Comparison of ENCODE assay signal across 34 cellular contexts in the genomic region with DNA sequence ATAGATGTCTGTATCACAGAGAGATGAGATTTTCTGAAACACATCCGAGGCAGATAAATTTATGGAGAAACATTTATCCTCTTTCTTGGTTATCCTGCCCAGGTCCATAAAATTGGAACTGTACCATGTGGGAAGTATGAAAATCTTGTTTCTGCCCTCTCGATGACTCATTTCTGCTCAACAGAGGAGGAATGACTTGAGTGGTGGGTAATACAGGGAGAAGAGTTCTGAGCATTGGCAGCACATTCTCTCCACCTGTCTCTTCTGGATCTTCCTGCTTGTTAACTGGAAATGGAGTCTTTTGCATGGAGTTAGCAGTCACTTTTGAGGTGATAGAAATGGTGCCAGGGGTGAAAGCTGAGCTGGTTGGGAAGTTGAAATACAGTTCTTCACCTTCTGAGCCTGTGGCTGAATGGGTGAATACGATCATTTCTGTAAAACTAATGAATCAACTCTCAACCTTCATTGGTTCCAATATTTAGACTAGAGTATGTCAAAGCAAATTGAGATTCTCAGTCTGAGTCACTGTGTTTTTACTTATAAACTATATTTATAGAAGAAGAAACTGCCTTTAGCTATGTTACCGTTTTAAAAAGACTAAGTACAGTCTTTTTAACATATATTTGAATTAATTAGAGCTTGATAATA.
A peak's percentile ranks its signal among the peaks of the same experiment; 100 is the strongest.
DNase-seq lines count a peak whose midpoint lies in the region; ATAC-seq, FAIRE-seq and TF ChIP-seq lines count a peak whose summit lies in the region.
"Had no signal": no experiment of that assay in that cellular context is flagged by ENCODE, and none has a peak within 500 bp of the region (broad histone marks: within the 10 kb centered on the region; RNA-seq: fewer than 3 reads in every experiment).

No MANE protein-coding gene starts in this region.

- H3K4me3 Mint-ChIP-seq in nephron progenitor cell = no peak overlapping the region
- H3K4me3 Mint-ChIP-seq: activated CD4-positive, alpha-beta T cell treated with anti-CD3 and anti-CD28 coated beads, Interleukin-2, amount 10 ng/mL, durations not matched to agents 24 days and 14 days; activated naive CD4-positive, alpha-beta T cell treated with anti-CD3 and anti-CD28 coated beads, Interleukin-2, amount 50 U/mL, for 24 hours; CD4-positive, alpha-beta T cell; IgD-negative memory B cell; naive thymus-derived CD8-positive, alpha-beta T cell had no signal

- in situ Hi-C loops in Caki2 (cut with HindIII; ENCODE audit: low pct_unique_long_range_greater_than_20kb, low sequenced_read_pairs) = no loop called here

- H3K27me3 Mint-ChIP-seq in nephron progenitor cell (ENCODE audit: low read depth, poor library complexity) = no peaks in the 10 kb centered on the region
- H3K27me3 Mint-ChIP-seq: activated CD4-positive, alpha-beta T cell treated with anti-CD3 and anti-CD28 coated beads, Interleukin-2, amount 10 ng/mL, durations not matched to agents 24 days and 14 days; activated naive CD4-positive, alpha-beta T cell treated with anti-CD3 and anti-CD28 coated beads, Interleukin-2, amount 50 U/mL, for 24 hours; CD4-positive, alpha-beta T cell; IgD-negative memory B cell; naive thymus-derived CD8-positive, alpha-beta T cell had no signal

- WGBS in upper lobe of left lung, 2 donors = 75 to 81% methylated on average over 4 of the region's 4 CpGs

- peaks cover 9% of the 10 kb centered on the region for H3K4me1 Mint-ChIP-seq in nephron progenitor cell
- H3K4me1 Mint-ChIP-seq: activated CD4-positive, alpha-beta T cell treated with anti-CD3 and anti-CD28 coated beads, Interleukin-2, amount 10 ng/mL, durations not matched to agents 24 days and 14 days; activated naive CD4-positive, alpha-beta T cell treated with anti-CD3 and anti-CD28 coated beads, Interleukin-2, amount 50 U/mL, for 24 hours; IgD-negative memory B cell; naive thymus-derived CD8-positive, alpha-beta T cell had no signal

- no peak overlapping the region for H3K27ac Mint-ChIP-seq in nephron progenitor cell
- H3K27ac Mint-ChIP-seq: activated CD4-positive, alpha-beta T cell treated with anti-CD3 and anti-CD28 coated beads, Interleukin-2, amount 10 ng/mL, durations not matched to agents 24 days and 14 days; activated naive CD4-positive, alpha-beta T cell treated with anti-CD3 and anti-CD28 coated beads, Interleukin-2, amount 50 U/mL, for 24 hours; activated T-helper 2 cell treated with anti-CD3 and anti-CD28 coated beads, Interferon-gamma antibody, Interleukin-2, Interleukin-4, amounts not matched to agents 10 μg/mL and 5 μg/mL and 100 μg/mL, durations not matched to agents 14 hours and 24 hours and 36 hours; CD4-positive, alpha-beta T cell; IgD-negative memory B cell had no signal

- no peaks in the 10 kb centered on the region for H3K4me1 ChIP-seq in upper lobe of left lung
- H3K4me1 ChIP-seq: prostate gland, tibial artery had no signal

- H3K4me3 ChIP-seq in upper lobe of left lung = no peak overlapping the region
- H3K4me3 ChIP-seq: cardiac muscle cell, coronary artery, prostate gland, tibial artery had no signal

- TF ChIP-seq CTCF in upper lobe of left lung (IDR thresholded peaks at IDR 0.05) = no peak
- TF ChIP-seq CTCF in nephron progenitor cell (IDR thresholded peaks at IDR 0.05) = no peak

- no peaks in the 10 kb centered on the region for H3K36me3 Mint-ChIP-seq in nephron progenitor cell (ENCODE audit: low read depth)
- H3K36me3 Mint-ChIP-seq: activated naive CD4-positive, alpha-beta T cell treated with anti-CD3 and anti-CD28 coated beads, Interleukin-2, amount 50 U/mL, for 24 hours; IgD-negative memory B cell; naive thymus-derived CD8-positive, alpha-beta T cell had no signal

- DNase-seq in Caki2 (ENCODE audit: low read depth) = peak; percentile 4
- peak; percentile 15 for DNase-seq in HTR-8/SVneo (ENCODE audit: insufficient read length, low spot score)
- DNase-seq in astrocyte of the hippocampus (ENCODE audit: low read depth, low spot score) = peak; percentile 9
- peak; percentile 6 for DNase-seq in iris pigment epithelial cell (ENCODE audit: low read depth)
- DNase-seq in upper lobe of left lung = no peak
- DNase-seq in nephron progenitor cell = no peak
- DNase-seq: activated CD4-positive, alpha-beta T cell treated with anti-CD3 and anti-CD28 coated beads, Interleukin-2, amount 10 ng/mL, durations not matched to agents 24 days and 14 days; activated CD8-positive, alpha-beta memory T cell treated with anti-CD3 and anti-CD28 coated beads for 24 hours; activated T-cell treated with anti-CD3 and anti-CD28 coated beads for 4 hours; amygdala; CD4-positive, alpha-beta T cell; effector memory CD4-positive, alpha-beta T cell; HCEC 1CT; head of caudate nucleus; naive thymus-derived CD8-positive, alpha-beta T cell; NCI-H1092; NCI-H187 treated with DMSO at 0.1 percent for 48 hours; NCI-H510A treated with DMSO at 0.1 percent for 48 hours; occipital lobe; stimulated activated CD4-positive, alpha-beta T cell treated with anti-CD3 and anti-CD28 coated beads, Interleukin-12 subunit alpha, Interleukin-12 subunit beta, amount 100 ng/mL, for 4 hours; stimulated activated CD4-positive, alpha-beta T cell treated with anti-CD3 and anti-CD28 coated beads, Interleukin-4, amount 100 ng/mL, for 1 hour; tibial artery had no signal

- H3K27me3 ChIP-seq in upper lobe of left lung = no peaks in the 10 kb centered on the region
- H3K27me3 ChIP-seq: cardiac muscle cell, tibial artery had no signal

- H3K9me3 ChIP-seq in upper lobe of left lung = no peaks in the 10 kb centered on the region
- H3K9me3 ChIP-seq: prostate gland, tibial artery had no signal

- no peak overlapping the region for H3K27ac ChIP-seq in upper lobe of left lung
- H3K27ac ChIP-seq: cardiac muscle cell, coronary artery, prostate gland, tibial artery, VCaP had no signal

- no peaks in the 10 kb centered on the region for H3K9me3 Mint-ChIP-seq in nephron progenitor cell
- H3K9me3 Mint-ChIP-seq: activated CD4-positive, alpha-beta T cell treated with anti-CD3 and anti-CD28 coated beads, Interleukin-2, amount 10 ng/mL, durations not matched to agents 24 days and 14 days; activated naive CD4-positive, alpha-beta T cell treated with anti-CD3 and anti-CD28 coated beads, Interleukin-2, amount 50 U/mL, for 24 hours; activated T-helper 2 cell treated with anti-CD3 and anti-CD28 coated beads, Interferon-gamma antibody, Interleukin-2, Interleukin-4, amounts not matched to agents 10 μg/mL and 5 μg/mL and 100 μg/mL, durations not matched to agents 14 hours and 24 hours and 36 hours had no signal

- TF ChIP-seq POLR2A in upper lobe of left lung (IDR thresholded peaks at IDR 0.05) = no peak

- FAIRE-seq in HTR-8/SVneo (lab: Jason Lieb, UNC) = no peak
- FAIRE-seq: GM12891 had no signal

- H3K36me3 ChIP-seq in upper lobe of left lung = no peaks in the 10 kb centered on the region
- H3K36me3 ChIP-seq: cardiac muscle cell, prostate gland, tibial artery had no signal

- ATAC-seq in upper lobe of left lung (ENCODE audit: low FRiP score in 2 of 2) (no peak), GM19452 (IDR thresholded peaks at IDR 0.05; ENCODE audit: unreplicated experiment) (no peak), GM18498 (IDR thresholded peaks at IDR 0.05; ENCODE audit: unreplicated experiment) (no peak)
- ATAC-seq: naive thymus-derived CD8-positive, alpha-beta T cell; Right ventricle myocardium inferior; sciatic nerve had no signal

- TF ChIP-seq EP300 in upper lobe of left lung (IDR thresholded peaks at IDR 0.05) = no peak

Comparison
In these comparisons a context has a peak if more than half of its experiments do, and no peak if none do; other contexts are left out.
1. DNase-seq: peak in Caki2 (single experiment), HTR-8/SVneo (single experiment), astrocyte of the hippocampus (single experiment) and iris pigment epithelial cell (single experiment); none in upper lobe of left lung (0 of 2) and nephron progenitor cell (single experiment).